ENCODE assay signal across 18 cellular contexts in the genomic region with DNA sequence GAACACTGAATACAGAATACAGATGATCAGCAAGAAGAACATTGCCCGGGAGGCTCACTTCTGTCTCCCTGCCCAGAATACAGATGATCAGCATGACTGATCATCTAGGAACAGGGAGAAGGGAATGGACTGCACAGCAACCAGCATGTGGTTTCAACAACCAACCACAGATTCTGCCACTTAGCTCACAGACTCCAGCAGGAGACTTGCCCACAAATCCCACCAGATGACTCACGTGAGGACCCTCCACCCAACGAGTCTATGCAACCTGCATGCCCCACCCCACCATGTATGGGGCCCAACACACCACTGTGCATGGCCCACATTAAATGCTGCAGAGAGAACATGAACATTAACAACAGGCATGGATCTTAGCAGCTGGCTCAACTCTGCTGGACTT. TPM values are rescaled to one million over a fixed set of nuclear protein-coding genes. Genes with fewer than 3 reads are reported as not detected.
A peak's percentile ranks its signal among the peaks of the same experiment; 100 is the strongest.
DNase-seq lines count a peak whose midpoint lies in the region; ATAC-seq, FAIRE-seq and TF ChIP-seq lines count a peak whose summit lies in the region.
"Had no signal": no experiment of that assay in that cellular context is flagged by ENCODE, and none has a peak within 500 bp of the region (broad histone marks: within the 10 kb centered on the region; RNA-seq: fewer than 3 reads in every experiment).

No MANE protein-coding gene starts in this region.

- POLR2A ChIA-PET in A549 (lab: Yijun Ruan, JAX): no interaction called here

- TF ChIP-seq POLR2A in A549 (IDR thresholded peaks at IDR 0.05; ENCODE audit: low read length): no peak

- CTCF ChIA-PET in A549 (lab: Yijun Ruan, JAX): interaction anchor here (1.7 kb wide), 1 partner anchor 26 kb away, joined by 4 read pairs; no protein-coding TSS in a partner anchor

- DNase-seq in A549 (ENCODE audit: low read depth in 1 of 2, low spot score in 1 of 2) (no peak), HTR-8/SVneo (ENCODE audit: insufficient read length, low spot score) (no peak), OCI-M1 (lab: John Stamatoyannopoulos, UW) (peak; percentile 33), myocyte (ENCODE audit: low read depth) (peak; percentile 39), SW480 (ENCODE audit: low spot score) (no peak), SIG-M5 (lab: John Stamatoyannopoulos, UW) (no peak)
- DNase-seq: CD4-positive, alpha-beta memory T cell; DMS79; EL had no signal

- no peaks in the 10 kb centered on the region for H3K9me3 ChIP-seq in A549
- H3K9me3 ChIP-seq: HAP-1 had no signal

- FAIRE-seq in A549 (lab: Jason Lieb, UNC) (peak; percentile 28), HTR-8/SVneo (lab: Jason Lieb, UNC) (peak; percentile 4)
- FAIRE-seq: G401.6, GM12891, H1 had no signal

- H3K4me1 ChIP-seq in A549: no peaks in the 10 kb centered on the region
- H3K4me1 ChIP-seq: HAP-1 had no signal

- no peak for TF ChIP-seq EP300 in A549 (IDR thresholded peaks at IDR 0.05)

- H3K27ac ChIP-seq in A549: no peak overlapping the region
- H3K27ac ChIP-seq: C4-2B had no signal

- 64% methylated on average over 3 of the region's 3 CpGs for WGBS in A549 (ENCODE audit: missing lambda C conversion rate)

- H3K4me2 ChIP-seq in A549: no peak overlapping the region

- H3K4me3 ChIP-seq in A549: no peak overlapping the region
- H3K4me3 ChIP-seq: HAP-1 had no signal

- ATAC-seq in A549 (no peak), HG02852 (IDR thresholded peaks at IDR 0.05; ENCODE audit: unreplicated experiment) (no peak), GM21526 (IDR thresholded peaks at IDR 0.05; ENCODE audit: low FRiP score, unreplicated experiment) (no peak)

- no peak for TF ChIP-seq CTCF in A549 (IDR thresholded peaks at IDR 0.05)

- no peak for TF ChIP-seq RAD21 in A549 (conservative IDR thresholded peaks at IDR 0.05 in 1 of 2, IDR thresholded peaks at IDR 0.05 in 1 of 2)

TF ChIP-seq in A549, 52 proteins besides CTCF, POLR2A, EP300 and RAD21:
- TF ChIP-seq RARB (CRISPR knock-in tag; IDR thresholded peaks at IDR 0.05): no peak
- TF ChIP-seq KDM5A (IDR thresholded peaks at IDR 0.05): no peak
- no peak for TF ChIP-seq FOSB (CRISPR knock-in tag; IDR thresholded peaks at IDR 0.05)
- TF ChIP-seq, protein P1, sequence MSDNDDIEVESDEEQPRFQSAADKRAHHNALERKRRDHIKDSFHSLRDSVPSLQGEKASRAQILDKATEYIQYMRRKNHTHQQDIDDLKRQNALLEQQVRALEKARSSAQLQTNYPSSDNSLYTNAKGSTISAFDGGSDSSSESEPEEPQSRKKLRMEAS (IDR thresholded peaks at IDR 0.05): no peak
- TF ChIP-seq FOXS1 (CRISPR knock-in tag; IDR thresholded peaks at IDR 0.05): no peak
- TF ChIP-seq, protein P2, sequence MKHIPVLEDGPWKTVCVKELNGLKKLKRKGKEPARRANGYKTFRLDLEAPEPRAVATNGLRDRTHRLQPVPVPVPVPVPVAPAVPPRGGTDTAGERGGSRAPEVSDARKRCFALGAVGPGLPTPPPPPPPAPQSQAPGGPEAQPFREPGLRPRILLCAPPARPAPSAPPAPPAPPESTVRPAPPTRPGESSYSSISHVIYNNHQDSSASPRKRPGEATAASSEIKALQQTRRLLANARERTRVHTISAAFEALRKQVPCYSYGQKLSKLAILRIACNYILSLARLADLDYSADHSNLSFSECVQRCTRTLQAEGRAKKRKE (CRISPR knock-in tag; IDR thresholded peaks at IDR 0.05; ENCODE audit: low read depth): no peak
- no peak for TF ChIP-seq ESRRA (IDR thresholded peaks at IDR 0.05; ENCODE audit: borderline replicate concordance, low read length)
- no peak for TF ChIP-seq HOXA7 (CRISPR knock-in tag; IDR thresholded peaks at IDR 0.05)
- TF ChIP-seq MAZ (IDR thresholded peaks at IDR 0.05; ENCODE audit: borderline replicate concordance, low read depth, low read length): no peak
- no peak for TF ChIP-seq HDAC2 (IDR thresholded peaks at IDR 0.05)
- TF ChIP-seq EHF (CRISPR knock-in tag; IDR thresholded peaks at IDR 0.05): no peak
- no peak for TF ChIP-seq PHF8 (IDR thresholded peaks at IDR 0.05; ENCODE audit: borderline replicate concordance, low read depth)
- TF ChIP-seq HEYL (CRISPR knock-in tag; IDR thresholded peaks at IDR 0.05): no peak
TF ChIP-seq in A549: peak in this region for 0.

RNA-seq across cellular contexts. Expression of a gene that starts 36.1 kb away (rescaled TPM):
- polyA plus RNA-seq in A549 (2011; rRNA removed) (not detected in 2 replicates), A549 (2017; fragmentation: RNase III; extraction: RNeasy Plus Mini Kit Qiagen cat#74134 plus additional on column Dnase treatment) (not detected in 3 replicates)
- not detected in 2 replicates for polyA plus RNA-seq in A549 (2012; cell fraction: cytosol; rRNA removed)
- polyA plus RNA-seq in A549 (2012; cell fraction: nucleus; rRNA removed): 0.02 TPM in 1 of 2 replicates, not detected in the other
- polyA minus RNA-seq in A549 (2011; rRNA and poly(A)+ RNA removed): not detected in 2 replicates
- not detected in 2 replicates for total RNA-seq in myocyte
- 0.62 TPM for polyA plus RNA-seq in myocyte (2012)
- total RNA-seq: A172; B cell; CD4-positive, alpha-beta memory T cell had no signal

RNA-seq across cellular contexts. Expression of a gene that starts 52.7 kb away (rescaled TPM):
- polyA plus RNA-seq in A549 (2011; rRNA removed) (185 and 210 TPM in 2 replicates), A549 (2017; fragmentation: RNase III; extraction: RNeasy Plus Mini Kit Qiagen cat#74134 plus additional on column Dnase treatment) (388 to 426 TPM (median 424 TPM) in 3 replicates)
- 152 and 203 TPM in 2 replicates for polyA plus RNA-seq in A549 (2012; cell fraction: cytosol; rRNA removed)
- polyA plus RNA-seq in A549 (2012; cell fraction: nucleus; rRNA removed): 129 and 138 TPM in 2 replicates
- 81.0 and 92.3 TPM in 2 replicates for polyA minus RNA-seq in A549 (2011; rRNA and poly(A)+ RNA removed)
- 205 and 259 TPM in 2 replicates for total RNA-seq in myocyte
- polyA plus RNA-seq in myocyte (2012): 550 TPM

Comparison
In these comparisons a context has a peak if more than half of its experiments do, and no peak if none do; other contexts are left out.
1. DNase-seq: peak in OCI-M1 (single experiment) and myocyte (single experiment); none in A549 (0 of 2), HTR-8/SVneo (single experiment), SW480 (single experiment) and SIG-M5 (single experiment).